In genomic region chr2:110146945-110147332, GRCh38 we compare ENCODE assay signal across 18 cellular contexts. TPM values are rescaled to one million over a fixed set of nuclear protein-coding genes. Genes with fewer than 3 reads are reported as not detected.
A peak's percentile ranks its signal among the peaks of the same experiment; 100 is the strongest.
DNase-seq lines count a peak whose midpoint lies in the region; ATAC-seq, FAIRE-seq and TF ChIP-seq lines count a peak whose summit lies in the region.
"Had no signal": no experiment of that assay in that cellular context is flagged by ENCODE, and none has a peak within 500 bp of the region (broad histone marks: within the 10 kb centered on the region; RNA-seq: fewer than 3 reads in every experiment).

No MANE protein-coding gene starts in this region.

- WGBS in HepG2 (ENCODE audit: low lambda C conversion rate), result over 99% methylated on average over 2 of the region's 2 CpGs
- WGBS in right lobe of liver (ENCODE audit: insufficient coverage, low coverage, low lambda C conversion rate, missing lambda C conversion rate), result 68% methylated on average over 2 of the region's 2 CpGs

- no peak overlapping the region; the same call in 1 of the 2 replicates for H3K9ac ChIP-seq in HepG2 (ENCODE audit: insufficient read depth, low read depth, low read length)

- H3K36me3 Mint-ChIP-seq in activated T-cell treated with anti-CD3 and anti-CD28 coated beads, Interleukin-2, amount 50 U/mL, for 4 hours (ENCODE audit: insufficient read depth), result peaks cover 1% of the 10 kb centered on the region
- no peaks in the 10 kb centered on the region for H3K36me3 Mint-ChIP-seq in stimulated activated effector memory CD8-positive, alpha-beta T cell treated with anti-CD3 and anti-CD28 coated beads, Interleukin-12 subunit alpha, Interleukin-12 subunit beta, amount 100 ng/mL, for 72 hours
- peaks cover 3% of the 10 kb centered on the region for H3K36me3 Mint-ChIP-seq in osteocyte (ENCODE audit: unreplicated experiment)
- H3K36me3 Mint-ChIP-seq: CD4-positive, alpha-beta memory T cell had no signal

- no peaks in the 10 kb centered on the region for H3K79me2 ChIP-seq in HepG2 (ENCODE audit: insufficient read depth, low read length)

- H3K4me1 ChIP-seq in HepG2 (ENCODE audit: insufficient read depth, low read length) (peaks cover 37% of the 10 kb centered on the region), right lobe of liver (no peaks in the 10 kb centered on the region)

- H3K4me1 Mint-ChIP-seq in activated T-cell treated with anti-CD3 and anti-CD28 coated beads, Interleukin-2, amount 50 U/mL, for 4 hours (ENCODE audit: low read depth), result peaks cover 14% of the 10 kb centered on the region
- H3K4me1 Mint-ChIP-seq in stimulated activated effector memory CD8-positive, alpha-beta T cell treated with anti-CD3 and anti-CD28 coated beads, Interleukin-12 subunit alpha, Interleukin-12 subunit beta, amount 100 ng/mL, for 72 hours, result peaks cover 10% of the 10 kb centered on the region
- H3K4me1 Mint-ChIP-seq in osteocyte (ENCODE audit: unreplicated experiment), result peaks cover 12% of the 10 kb centered on the region
- H3K4me1 Mint-ChIP-seq: CD4-positive, alpha-beta memory T cell; GM23338; H9 had no signal

- H4K20me1 ChIP-seq in HepG2 (ENCODE audit: insufficient read depth, low read length), result no peaks in the 10 kb centered on the region

- no TSS peak for BruUV-seq in HepG2 (replicated peaks; lab: Mats Ljungman, UMichigan)

- CTCF ChIA-PET in HepG2 (lab: Yijun Ruan, JAX; ENCODE audit: low intra/inter-chr PET ratio, low total read pairs), result no interaction called here

- H3K36me3 ChIP-seq in HepG2 (replicated peaks in 1 of 2; ENCODE audit: control insufficient read depth in 1 of 2, insufficient read depth in 2 of 2, low read length in 2 of 2) (no peaks in the 10 kb centered on the region), right lobe of liver (no peaks in the 10 kb centered on the region)

- no peak for TF ChIP-seq POLR2A in HepG2 (IDR thresholded peaks at IDR 0.05; ENCODE audit: insufficient read depth in 1 of 2, low read depth in 2 of 2, low read length in 2 of 2)
- no peak for TF ChIP-seq POLR2A in right lobe of liver (IDR thresholded peaks at IDR 0.05)

- H3K27me3 Mint-ChIP-seq in activated T-cell treated with anti-CD3 and anti-CD28 coated beads, Interleukin-2, amount 50 U/mL, for 4 hours (ENCODE audit: low read depth), result no peaks in the 10 kb centered on the region
- no peaks in the 10 kb centered on the region for H3K27me3 Mint-ChIP-seq in osteocyte (ENCODE audit: unreplicated experiment)

- TF ChIP-seq RAD21 in HepG2 (CRISPR knock-in tag; IDR thresholded peaks at IDR 0.05), result no peak

- H3K9me3 Mint-ChIP-seq in activated T-cell treated with anti-CD3 and anti-CD28 coated beads, Interleukin-2, amount 50 U/mL, for 4 hours, result peaks cover 3% of the 10 kb centered on the region
- H3K9me3 Mint-ChIP-seq in stimulated activated effector memory CD8-positive, alpha-beta T cell treated with anti-CD3 and anti-CD28 coated beads, Interleukin-12 subunit alpha, Interleukin-12 subunit beta, amount 100 ng/mL, for 72 hours, result peaks cover 2% of the 10 kb centered on the region
- H3K9me3 Mint-ChIP-seq in osteocyte (ENCODE audit: unreplicated experiment), result peaks cover 3% of the 10 kb centered on the region

- in situ Hi-C loops in HepG2 (cut with HindIII; ENCODE audit: extremely low pct_ligation_motif_present, low pct_unique_long_range_greater_than_20kb), result no loop called here

- ATAC-seq in activated T-cell treated with anti-CD3 and anti-CD28 coated beads, Interleukin-2, amount 50 U/mL, for 4 hours, result peak; percentile 14 to 28
- ATAC-seq in HepG2 (no peak), right lobe of liver (no peak)
- peak; percentile 63 for ATAC-seq in stimulated activated effector memory CD8-positive, alpha-beta T cell treated with anti-CD3 and anti-CD28 coated beads, Interleukin-12 subunit alpha, Interleukin-12 subunit beta, amount 100 ng/mL, for 72 hours
- ATAC-seq: GM23338, HCT116 had no signal

- H3K4me2 ChIP-seq in HepG2 (ENCODE audit: low read depth, low read length), result no peak overlapping the region
- H3K4me2 ChIP-seq: GM23338 had no signal

- intact Hi-C loops in HepG2 (cut with micrococcal nuclease; ENCODE audit: unreplicated experiment) (loop anchor here (5.0 kb wide), 1 partner anchor 630 kb away; no protein-coding TSS in a partner anchor), right lobe of liver (cut with DNase I) (no loop called here)

- H3K9me3 ChIP-seq in HepG2 (ENCODE audit: low read length), result 0 out of 2 replicates have a peak, but pooled peaks cover 3% of the 10 kb centered on the region
- no peaks in the 10 kb centered on the region for H3K9me3 ChIP-seq in right lobe of liver

- TF ChIP-seq CTCF in HepG2 (CRISPR knock-in tag; IDR thresholded peaks at IDR 0.05) (no peak), right lobe of liver (IDR thresholded peaks at IDR 0.05) (no peak), osteocyte (IDR thresholded peaks at IDR 0.05) (no peak)

- no peak overlapping the region for H3K4me3 ChIP-seq in HepG2 (replicated peaks in 1 of 3; ENCODE audit: insufficient read depth in 1 of 3, low read depth in 2 of 3, low read length in 3 of 3)
- no peak overlapping the region for H3K4me3 ChIP-seq in right lobe of liver
- H3K4me3 ChIP-seq: GM23338 had no signal

- H2AFZ ChIP-seq in HepG2 (ENCODE audit: low read length), result no peak overlapping the region
- H2AFZ ChIP-seq: GM23338 had no signal

- TF ChIP-seq EP300 in HepG2 (IDR thresholded peaks at IDR 0.05; ENCODE audit: low read depth in 2 of 2, low read length in 2 of 2), result no peak
- TF ChIP-seq EP300 in HepG2 (CRISPR knock-in tag; IDR thresholded peaks at IDR 0.05; ENCODE audit: borderline replicate concordance), result no peak

- H3K27ac Mint-ChIP-seq in stimulated activated effector memory CD8-positive, alpha-beta T cell treated with anti-CD3 and anti-CD28 coated beads, Interleukin-12 subunit alpha, Interleukin-12 subunit beta, amount 100 ng/mL, for 72 hours, result no peak overlapping the region
- H3K27ac Mint-ChIP-seq in osteocyte (ENCODE audit: unreplicated experiment), result no peak overlapping the region
- H3K27ac Mint-ChIP-seq: CD4-positive, alpha-beta memory T cell; GM23338; H9 had no signal

- no peak for FAIRE-seq in HepG2 (lab: Jason Lieb, UNC)
- FAIRE-seq: GM12891, GM18507 had no signal

- H3K27me3 ChIP-seq in HepG2 (ENCODE audit: control insufficient read depth in 1 of 2, insufficient read depth in 2 of 2, low read length in 2 of 2), result no peaks in the 10 kb centered on the region
- H3K27me3 ChIP-seq in right lobe of liver, result no peaks in the 10 kb centered on the region

- H3K4me3 Mint-ChIP-seq in activated T-cell treated with anti-CD3 and anti-CD28 coated beads, Interleukin-2, amount 50 U/mL, for 4 hours, result no peak overlapping the region
- no peak overlapping the region for H3K4me3 Mint-ChIP-seq in stimulated activated effector memory CD8-positive, alpha-beta T cell treated with anti-CD3 and anti-CD28 coated beads, Interleukin-12 subunit alpha, Interleukin-12 subunit beta, amount 100 ng/mL, for 72 hours
- no peak overlapping the region for H3K4me3 Mint-ChIP-seq in osteocyte (ENCODE audit: unreplicated experiment)
- H3K4me3 Mint-ChIP-seq: CD4-positive, alpha-beta memory T cell; GM23338; H9 had no signal

- no peak for DNase-seq in activated T-cell treated with anti-CD3 and anti-CD28 coated beads, Interleukin-2, amount 50 U/mL, for 4 hours
- no peak for DNase-seq in activated T-cell treated with anti-CD3 and anti-CD28 coated beads, Interleukin-2, amount 50 U/mL, for 48 hours
- DNase-seq in HepG2 (ENCODE audit: low spot score) (no peak), right lobe of liver (no peak), osteocyte (ENCODE audit: extremely low spot score, unreplicated experiment) (no peak)
- no peak for DNase-seq in stimulated activated effector memory CD8-positive, alpha-beta T cell treated with anti-CD3 and anti-CD28 coated beads, Interleukin-12 subunit alpha, Interleukin-12 subunit beta, amount 100 ng/mL, for 72 hours (ENCODE audit: low spot score in 2 of 2)
- DNase-seq: C1 segment of cervical spinal cord; Calu3; CD4-positive, alpha-beta memory T cell; COR-L47; DMS53; DMS79 treated with DMSO at 0.1 percent for 48 hours; GF-D8; H9 had no signal

- POLR2A ChIA-PET in HepG2 (lab: Yijun Ruan, JAX), result no interaction called here

- H3K27ac ChIP-seq in HepG2 (ENCODE audit: extremely low read length, insufficient read depth, low read length) (peak overlapping the region; percentile 74), right lobe of liver (no peak overlapping the region)

RNA-seq across cellular contexts. Expression of gene MALL, which starts 31.3 kb away (rescaled TPM):
- under 1 TPM; 0.34 to 0.78 (median 0.54) TPM for total RNA-seq in activated T-cell treated with anti-CD3 and anti-CD28 coated beads, Interleukin-2, amount 50 U/mL, for 4 hours
- not detected in 2 replicates for total RNA-seq in HepG2 (2016; rRNA removed; fragmentation: Illumina TruSeq; extraction: Trizol)
- total RNA-seq in HepG2 (2016; cell fraction: cytosol; rRNA removed; fragmentation: Illumina TruSeq; extraction: Trizol; ENCODE audit: low read depth), result not detected in 2 replicates
- total RNA-seq in HepG2 (2016; cell fraction: insoluble cytoplasmic fraction; rRNA removed; fragmentation: Illumina TruSeq; extraction: Trizol), result not detected in 2 replicates
- total RNA-seq in HepG2 (2016; cell fraction: membrane; rRNA removed; fragmentation: Illumina TruSeq; extraction: Trizol), result not detected in 2 replicates
- total RNA-seq in HepG2 (2016; cell fraction: nucleus; rRNA removed; fragmentation: Illumina TruSeq; extraction: Trizol), result not detected in 2 replicates
- not detected in 2 replicates for polyA plus RNA-seq in HepG2 (2011; rRNA removed)
- polyA plus RNA-seq in HepG2 (2011; cell fraction: cytosol; rRNA removed), result not detected in 2 replicates
- not detected in 2 replicates for polyA plus RNA-seq in HepG2 (2011; cell fraction: nucleus; rRNA removed)
- polyA plus RNA-seq in HepG2 (2012), result not detected in 2 replicates
- polyA plus RNA-seq in HepG2 (2016; cell fraction: cytosol; fragmentation: Illumina TruSeq; extraction: Trizol; ENCODE audit: low read depth), result not detected in 2 replicates
- not detected in 2 replicates for polyA plus RNA-seq in HepG2 (2016; cell fraction: insoluble cytoplasmic fraction; fragmentation: Illumina TruSeq; extraction: Trizol; ENCODE audit: low read depth)
- polyA plus RNA-seq in HepG2 (2016; cell fraction: membrane; fragmentation: Illumina TruSeq; extraction: Trizol; ENCODE audit: low read depth), result not detected in 2 replicates
- polyA plus RNA-seq in HepG2 (2016; cell fraction: nucleus; fragmentation: Illumina TruSeq; extraction: Trizol; ENCODE audit: insufficient read depth, low read depth), result not detected in 2 replicates
- not detected in 2 replicates for polyA minus RNA-seq in HepG2 (2011; rRNA and poly(A)+ RNA removed; ENCODE audit: low replicate concordance)
- polyA minus RNA-seq in HepG2 (2011; cell fraction: cytosol; rRNA and poly(A)+ RNA removed), result not detected in 2 replicates
- not detected in 2 replicates for polyA minus RNA-seq in HepG2 (2011; cell fraction: nucleus; rRNA and poly(A)+ RNA removed)
- total RNA-seq in right lobe of liver, result 1 to 10 TPM; 1.1 to 3.1 (median 2.2) TPM
- 0.64 and 0.68 TPM in 2 replicates for total RNA-seq in osteocyte
- total RNA-seq: CD4-positive, alpha-beta memory T cell had no signal
- polyA plus RNA-seq: CD4-positive, alpha-beta memory T cell had no signal

RNA-seq across cellular contexts. Expression of gene NPHP1, which starts 57.9 kb away (rescaled TPM):
- 1 to 10 TPM; 1.5 to 2.2 (median 1.8) TPM for total RNA-seq in activated T-cell treated with anti-CD3 and anti-CD28 coated beads, Interleukin-2, amount 50 U/mL, for 4 hours
- total RNA-seq in HepG2 (2016; rRNA removed; fragmentation: Illumina TruSeq; extraction: Trizol) (4.8 and 6.7 TPM in 2 replicates), right lobe of liver (1 to 10 TPM in 2 of 6 experiments, under 1 TPM in 4; 0.06 to 1.9 (median 0.65) TPM), osteocyte (3.0 and 3.6 TPM in 2 replicates)
- total RNA-seq in HepG2 (2016; cell fraction: cytosol; rRNA removed; fragmentation: Illumina TruSeq; extraction: Trizol; ENCODE audit: low read depth), result 0.97 and 1.5 TPM in 2 replicates
- 4.9 and 5.8 TPM in 2 replicates for total RNA-seq in HepG2 (2016; cell fraction: insoluble cytoplasmic fraction; rRNA removed; fragmentation: Illumina TruSeq; extraction: Trizol)
- total RNA-seq in HepG2 (2016; cell fraction: membrane; rRNA removed; fragmentation: Illumina TruSeq; extraction: Trizol), result 0.96 and 1.4 TPM in 2 replicates
- 2.5 and 2.8 TPM in 2 replicates for total RNA-seq in HepG2 (2016; cell fraction: nucleus; rRNA removed; fragmentation: Illumina TruSeq; extraction: Trizol)
- 1.6 and 2.7 TPM in 2 replicates for polyA plus RNA-seq in HepG2 (2011; rRNA removed)
- polyA plus RNA-seq in HepG2 (2011; cell fraction: cytosol; rRNA removed), result 0.60 and 0.88 TPM in 2 replicates
- 1.2 and 2.2 TPM in 2 replicates for polyA plus RNA-seq in HepG2 (2011; cell fraction: nucleus; rRNA removed)
- 1.9 TPM in 2 replicates for polyA plus RNA-seq in HepG2 (2012)
- 0.74 and 1.2 TPM in 2 replicates for polyA plus RNA-seq in HepG2 (2016; cell fraction: cytosol; fragmentation: Illumina TruSeq; extraction: Trizol; ENCODE audit: low read depth)
- polyA plus RNA-seq in HepG2 (2016; cell fraction: insoluble cytoplasmic fraction; fragmentation: Illumina TruSeq; extraction: Trizol; ENCODE audit: low read depth), result 5.2 and 6.9 TPM in 2 replicates
- polyA plus RNA-seq in HepG2 (2016; cell fraction: membrane; fragmentation: Illumina TruSeq; extraction: Trizol; ENCODE audit: low read depth), result 1.2 and 1.7 TPM in 2 replicates
- polyA plus RNA-seq in HepG2 (2016; cell fraction: nucleus; fragmentation: Illumina TruSeq; extraction: Trizol; ENCODE audit: insufficient read depth, low read depth), result 3.9 and 4.4 TPM in 2 replicates
- polyA minus RNA-seq in HepG2 (2011; rRNA and poly(A)+ RNA removed; ENCODE audit: low replicate concordance), result 0.26 and 0.37 TPM in 2 replicates
- 0.70 and 0.79 TPM in 2 replicates for polyA minus RNA-seq in HepG2 (2011; cell fraction: cytosol; rRNA and poly(A)+ RNA removed)
- polyA minus RNA-seq in HepG2 (2011; cell fraction: nucleus; rRNA and poly(A)+ RNA removed), result 1.4 and 2.4 TPM in 2 replicates

Comparison
In these comparisons a context has a peak if more than half of its experiments do, and no peak if none do; other contexts are left out.
1. ATAC-seq: peak in activated T-cell treated with anti-CD3 and anti-CD28 coated beads, Interleukin-2, amount 50 U/mL, for 4 hours (2 of 2) and stimulated activated effector memory CD8-positive, alpha-beta T cell treated with anti-CD3 and anti-CD28 coated beads, Interleukin-12 subunit alpha, Interleukin-12 subunit beta, amount 100 ng/mL, for 72 hours (single experiment); none in HepG2 (single experiment) and right lobe of liver (0 of 4).